24 cellular contexts compared by ENCODE assay signal in genomic region chr1:230627767-230628166, GRCh38.
"Had no signal": no experiment of that assay in that cellular context is flagged by ENCODE, and none has a peak within 500 bp of the region (broad histone marks: within the 10 kb centered on the region; RNA-seq: fewer than 3 reads in every experiment).

No MANE protein-coding gene starts in this region.

- H3K27ac ChIP-seq: left lung, neutrophil, ovary, prostate gland, spleen, testis, uterus had no signal

- DNase-seq: activated CD4-positive, alpha-beta T cell treated with anti-CD3 and anti-CD28 coated beads, Interleukin-2, amount 10 ng/mL, durations not matched to agents 24 days and 14 days; activated CD8-positive, alpha-beta memory T cell treated with anti-CD3 and anti-CD28 coated beads, Interleukin-2, amount 10 ng/mL, durations not matched to agents 7 days and 5 days; activated CD8-positive, alpha-beta T cell treated with anti-CD3 and anti-CD28 coated beads for 36 hours; activated effector memory CD4-positive, alpha-beta T cell treated with anti-CD3 and anti-CD28 coated beads, Interleukin-2, amount 50 U/mL, for 16 hours; activated naive CD4-positive, alpha-beta T cell treated with anti-CD3 and anti-CD28 coated beads, Interleukin-2, amount 10 ng/mL, durations not matched to agents 7 days and 5 days; activated T-cell treated with anti-CD3 and anti-CD28 coated beads for 4 hours; amygdala; erythroblast; foreskin fibroblast; immature natural killer cell; kidney glomerular epithelial cell; left lung; natural killer cell; ovary; spleen; stimulated activated CD4-positive, alpha-beta T cell treated with anti-CD3 and anti-CD28 coated beads, Interleukin-4, amount 100 ng/mL, for 1 hour; stimulated activated naive CD4-positive, alpha-beta T cell; testis; trophoblast cell; uterus had no signal

- H3K27me3 ChIP-seq: ovary, testis, uterus had no signal

- H3K4me3 ChIP-seq: left lung, lung, ovary, prostate gland, spleen, testis, uterus had no signal

- ATAC-seq: activated CD4-positive, CD25-positive, alpha-beta regulatory T cell treated with anti-CD3 and anti-CD28 coated beads, Interleukin-2, amount 50 U/mL, for 24 hours; activated CD8-positive, alpha-beta memory T cell treated with anti-CD3 and anti-CD28 coated beads, Interleukin-2, amount 10 ng/mL, durations not matched to agents 7 days and 5 days; activated CD8-positive, alpha-beta T cell treated with anti-CD3 and anti-CD28 coated beads for 36 hours; left lung; natural killer cell had no signal

- H3K9me3 Mint-ChIP-seq: activated CD4-positive, alpha-beta T cell treated with anti-CD3 and anti-CD28 coated beads, Interleukin-2, amount 10 ng/mL, durations not matched to agents 24 days and 14 days; activated CD8-positive, alpha-beta T cell treated with anti-CD3 and anti-CD28 coated beads for 36 hours; activated naive CD4-positive, alpha-beta T cell treated with anti-CD3 and anti-CD28 coated beads, Interleukin-2, amount 10 ng/mL, durations not matched to agents 7 days and 5 days; immature natural killer cell; natural killer cell had no signal

- H3K36me3 ChIP-seq: left lung, neutrophil, ovary, prostate gland, spleen, uterus had no signal

- H3K27me3 Mint-ChIP-seq: activated CD4-positive, alpha-beta T cell treated with anti-CD3 and anti-CD28 coated beads, Interleukin-2, amount 10 ng/mL, durations not matched to agents 24 days and 14 days had no signal

- H3K4me3 Mint-ChIP-seq: activated CD4-positive, alpha-beta T cell treated with anti-CD3 and anti-CD28 coated beads, Interleukin-2, amount 10 ng/mL, durations not matched to agents 24 days and 14 days; activated CD8-positive, alpha-beta memory T cell treated with anti-CD3 and anti-CD28 coated beads, Interleukin-2, amount 10 ng/mL, durations not matched to agents 7 days and 5 days; activated CD8-positive, alpha-beta T cell treated with anti-CD3 and anti-CD28 coated beads for 36 hours; activated naive CD4-positive, alpha-beta T cell treated with anti-CD3 and anti-CD28 coated beads, Interleukin-2, amount 10 ng/mL, durations not matched to agents 7 days and 5 days; immature natural killer cell; natural killer cell had no signal

- H3K4me1 Mint-ChIP-seq: activated CD4-positive, alpha-beta T cell treated with anti-CD3 and anti-CD28 coated beads, Interleukin-2, amount 10 ng/mL, durations not matched to agents 24 days and 14 days; activated CD8-positive, alpha-beta memory T cell treated with anti-CD3 and anti-CD28 coated beads, Interleukin-2, amount 10 ng/mL, durations not matched to agents 7 days and 5 days; activated naive CD4-positive, alpha-beta T cell treated with anti-CD3 and anti-CD28 coated beads, Interleukin-2, amount 10 ng/mL, durations not matched to agents 7 days and 5 days; immature natural killer cell; natural killer cell had no signal

- H3K4me1 ChIP-seq: left lung, prostate gland, spleen, testis, uterus had no signal

- H3K36me3 Mint-ChIP-seq: activated CD8-positive, alpha-beta memory T cell treated with anti-CD3 and anti-CD28 coated beads, Interleukin-2, amount 10 ng/mL, durations not matched to agents 7 days and 5 days; activated naive CD4-positive, alpha-beta T cell treated with anti-CD3 and anti-CD28 coated beads, Interleukin-2, amount 10 ng/mL, durations not matched to agents 7 days and 5 days; immature natural killer cell; natural killer cell had no signal

- H3K9me3 ChIP-seq: left lung, neutrophil, ovary, prostate gland, spleen, testis, uterus had no signal

- H3K27ac Mint-ChIP-seq: activated CD4-positive, alpha-beta T cell treated with anti-CD3 and anti-CD28 coated beads, Interleukin-2, amount 10 ng/mL, durations not matched to agents 24 days and 14 days; activated CD8-positive, alpha-beta memory T cell treated with anti-CD3 and anti-CD28 coated beads, Interleukin-2, amount 10 ng/mL, durations not matched to agents 7 days and 5 days; activated CD8-positive, alpha-beta T cell treated with anti-CD3 and anti-CD28 coated beads for 36 hours; activated naive CD4-positive, alpha-beta T cell treated with anti-CD3 and anti-CD28 coated beads, Interleukin-2, amount 10 ng/mL, durations not matched to agents 7 days and 5 days; immature natural killer cell; natural killer cell had no signal
